20 cellular contexts compared by ENCODE assay signal in genomic region chr22:39997421-39997820, GRCh38. TPM values are rescaled to one million over a fixed set of nuclear protein-coding genes. Genes with fewer than 3 reads are reported as not detected.
DNase-seq lines count a peak whose midpoint lies in the region; FAIRE-seq and TF ChIP-seq lines count a peak whose summit lies in the region.
"Had no signal": no experiment of that assay in that cellular context is flagged by ENCODE, and none has a peak within 500 bp of the region (broad histone marks: within the 10 kb centered on the region; RNA-seq: fewer than 3 reads in every experiment).

No MANE protein-coding gene starts in this region.

- peaks cover 6% of the 10 kb centered on the region; the same call in 1 of the 2 replicates for H3K79me1 ChIP-seq in H1 (ENCODE audit: low read depth, low read length)
- H3K79me1 ChIP-seq in mesendoderm (ENCODE audit: low read length), result peaks cover 23% of the 10 kb centered on the region

- peak overlapping the region; percentile 50; the same call in 1 of the 2 replicates for H3K4me2 ChIP-seq in PC-9
- peak overlapping the region in 1 of 2 experiments; percentile 80; a peak in 1 of 4 replicates for H3K4me2 ChIP-seq in H1 (ENCODE audit: insufficient read depth in 1 of 2, low read depth in 2 of 2, low read length in 2 of 2)
- H3K4me2 ChIP-seq in mesendoderm (ENCODE audit: low read length), result no peak overlapping the region

- H3K36me3 Mint-ChIP-seq in type B pancreatic cell, result no peaks in the 10 kb centered on the region
- H3K36me3 Mint-ChIP-seq in activated naive CD4-positive, alpha-beta T cell treated with anti-CD3 and anti-CD28 coated beads, Interleukin-2, amount 10 ng/mL, durations not matched to agents 7 days and 5 days, result no peaks in the 10 kb centered on the region
- H3K36me3 Mint-ChIP-seq: activated CD8-positive, alpha-beta memory T cell treated with anti-CD3 and anti-CD28 coated beads, Interleukin-2, amount 10 ng/mL, durations not matched to agents 7 days and 5 days; stimulated activated memory B cell treated with anti-CD40 and anti-IgM and Interleukin-4, amounts not matched to agents 10 μg/mL and 1 μg/mL and 100 μg/mL, for 72 hours had no signal

- TF ChIP-seq EP300 in H1 (IDR thresholded peaks at IDR 0.05; ENCODE audit: borderline replicate concordance in 1 of 2, low read depth in 2 of 2, low read length in 2 of 2), result no peak

- H2BK15ac ChIP-seq in H1 (ENCODE audit: low read length), result peak overlapping the region; percentile 19; the same call in 1 of the 2 replicates
- no peak overlapping the region for H2BK15ac ChIP-seq in mesendoderm (replicated peaks; ENCODE audit: low read depth)

- H3K79me2 ChIP-seq in PC-9 (ENCODE audit: low read depth) (no peaks in the 10 kb centered on the region), H1 (ENCODE audit: control insufficient read depth in 1 of 2, insufficient read depth in 2 of 2, low read length in 2 of 2) (peaks cover under 1 to 48% of the 10 kb centered on the region in 2 experiments), mesendoderm (ENCODE audit: control insufficient read depth, insufficient read depth, low read length) (peaks cover 25% of the 10 kb centered on the region)

- intact Hi-C loops in PC-9 (cut with micrococcal nuclease; ENCODE audit: unreplicated experiment), result no loop called here

- H3K23ac ChIP-seq in H1 (ENCODE audit: insufficient read length) (no peak overlapping the region), mesendoderm (ENCODE audit: low read length) (no peak overlapping the region)

- H3K27me3 ChIP-seq in PC-9 (ENCODE audit: insufficient read depth, low read depth), result peaks cover 18% of the 10 kb centered on the region
- peaks cover 0 to 19% (median 13%) of the 10 kb centered on the region in 4 experiments; a peak in 6 of 7 replicates for H3K27me3 ChIP-seq in H1 (replicated peaks in 1 of 4; ENCODE audit: control insufficient read depth in 3 of 4, extremely low read depth in 1 of 4, insufficient read depth in 3 of 4, low read length in 3 of 4)
- no peaks in the 10 kb centered on the region for H3K27me3 ChIP-seq in mesendoderm (ENCODE audit: insufficient read depth, low read length, poor library complexity)
- H3K27me3 ChIP-seq: BE2C had no signal

- H3K14ac ChIP-seq in H1 (ENCODE audit: insufficient read length), result no peak overlapping the region

- H2BK12ac ChIP-seq in H1 (ENCODE audit: low read depth, low read length), result peak overlapping the region; percentile 60

- no peak for DNase-seq in PC-9
- DNase-seq in H1 (ENCODE audit: low read depth in 1 of 2, low spot score in 2 of 2), result no peak
- no peak for DNase-seq in mesendoderm
- DNase-seq in type B pancreatic cell (ENCODE audit: extremely low spot score, unreplicated experiment), result no peak
- no peak for DNase-seq in activated naive CD4-positive, alpha-beta T cell treated with anti-CD3 and anti-CD28 coated beads, Interleukin-2, amount 10 ng/mL, durations not matched to agents 7 days and 5 days
- no peak for DNase-seq in NK-92 treated with Interleukin-12 subunit alpha and Interleukin-12 subunit beta, amount 100 ng/mL, for 24 hours (lab: John Stamatoyannopoulos, UW)
- DNase-seq in activated CD4-positive, alpha-beta T cell treated with anti-CD3 and anti-CD28 coated beads for 1 hour, result no peak
- DNase-seq: activated CD4-positive, alpha-beta T cell treated with anti-CD3 and anti-CD28 coated beads for 48 hours; activated CD8-positive, alpha-beta memory T cell treated with anti-CD3 and anti-CD28 coated beads, Interleukin-2, amount 10 ng/mL, durations not matched to agents 7 days and 5 days; brain microvascular endothelial cell; GDM1; GM23248; NCI-H1694; T1000; upper lobe of left lung had no signal

- 76% methylated on average over 3 of the region's 3 CpGs; no CpG with 5 or more reads in 1 of the 2 experiments for WGBS in H1 (ENCODE audit: extremely low coverage in 1 of 2, insufficient coverage in 1 of 2, insufficient read length in 1 of 2, insufficient replicate concordance in 2 of 2, low coverage in 1 of 2, low lambda C conversion rate in 2 of 2, missing lambda C conversion rate in 1 of 2), 2 experiments
- no CpG with 5 or more reads among the region's 3 CpGs for WGBS in mesendoderm (ENCODE audit: extremely low coverage, insufficient coverage, low lambda C conversion rate)

- peaks cover 8% of the 10 kb centered on the region; the same call in 1 of the 2 replicates for H3K23me2 ChIP-seq in H1 (ENCODE audit: low read depth, low read length)

- H3K18ac ChIP-seq in H1 (ENCODE audit: extremely low read depth, low read length) (peak overlapping the region; percentile 76), mesendoderm (ENCODE audit: low read length) (no peak overlapping the region)

- no peak for TF ChIP-seq POLR2A in H1 (IDR thresholded peaks at IDR 0.05; ENCODE audit: control extremely low read depth in 1 of 2, low read depth in 2 of 2, low read length in 2 of 2)

- H3K4me1 Mint-ChIP-seq in type B pancreatic cell (ENCODE audit: unreplicated experiment), result peaks cover 64% of the 10 kb centered on the region
- peaks cover 7% of the 10 kb centered on the region for H3K4me1 Mint-ChIP-seq in activated naive CD4-positive, alpha-beta T cell treated with anti-CD3 and anti-CD28 coated beads, Interleukin-2, amount 10 ng/mL, durations not matched to agents 7 days and 5 days

- no TSS peak for BruUV-seq in PC-9 (replicated peaks; lab: Mats Ljungman, UMichigan)

- POLR2A ChIA-PET in PC-9 (lab: Charles Lee; ENCODE audit: unreplicated experiment), result no interaction called here
- POLR2A ChIA-PET in H1 (lab: Charles Lee; ENCODE audit: partially characterized antibody), result interaction anchor here (0.9 to 6.5 kb wide), 9 partner anchors 9 to 81 kb away, joined by 3 to 44 read pairs (median 3); no protein-coding TSS in a partner anchor

- no peak overlapping the region for H2AFZ ChIP-seq in PC-9
- no peak overlapping the region for H2AFZ ChIP-seq in H1 (ENCODE audit: low read length)
- H2AFZ ChIP-seq: GM23248 had no signal

- peak overlapping the region; percentile 84 for H3K4me3 Mint-ChIP-seq in type B pancreatic cell
- H3K4me3 Mint-ChIP-seq in activated naive CD4-positive, alpha-beta T cell treated with anti-CD3 and anti-CD28 coated beads, Interleukin-2, amount 10 ng/mL, durations not matched to agents 7 days and 5 days, result no peak overlapping the region
- H3K4me3 Mint-ChIP-seq: activated CD8-positive, alpha-beta memory T cell treated with anti-CD3 and anti-CD28 coated beads, Interleukin-2, amount 10 ng/mL, durations not matched to agents 7 days and 5 days; dendritic cell treated with granulocyte-macrophage colony-stimulating factor and Interleukin-4, amounts not matched to agents 40 ng/mL and 50 ng/mL, for 4 days; stimulated activated memory B cell treated with anti-CD40 and anti-IgM and Interleukin-4, amounts not matched to agents 10 μg/mL and 1 μg/mL and 100 μg/mL, for 72 hours had no signal

- H4K91ac ChIP-seq in H1 (replicated peaks; ENCODE audit: insufficient read length, low read length), result peak overlapping the region; percentile 61

- no peak for FAIRE-seq in H1 (lab: Jason Lieb, UNC)
- FAIRE-seq: RCC 7860 had no signal

- 0 out of 2 replicates have a peak overlapping the region, but pooled peaks have one; percentile 19 for H2BK20ac ChIP-seq in H1 (ENCODE audit: low read length)

- H3K9me3 Mint-ChIP-seq in type B pancreatic cell, result no peaks in the 10 kb centered on the region
- no peaks in the 10 kb centered on the region for H3K9me3 Mint-ChIP-seq in activated naive CD4-positive, alpha-beta T cell treated with anti-CD3 and anti-CD28 coated beads, Interleukin-2, amount 10 ng/mL, durations not matched to agents 7 days and 5 days
- H3K9me3 Mint-ChIP-seq: dendritic cell treated with granulocyte-macrophage colony-stimulating factor and Interleukin-4, amounts not matched to agents 40 ng/mL and 50 ng/mL, for 4 days; stimulated activated memory B cell treated with anti-CD40 and anti-IgM and Interleukin-4, amounts not matched to agents 10 μg/mL and 1 μg/mL and 100 μg/mL, for 72 hours had no signal

- H4K8ac ChIP-seq in H1 (ENCODE audit: extremely low read depth, insufficient read depth, low read length) (no peak overlapping the region), mesendoderm (ENCODE audit: low read depth, low read length) (no peak overlapping the region)

- H4K20me1 ChIP-seq in PC-9 (ENCODE audit: insufficient read depth) (no peaks in the 10 kb centered on the region), H1 (replicated peaks in 1 of 2; ENCODE audit: control insufficient read depth in 1 of 2, insufficient read depth in 2 of 2, low read length in 2 of 2) (peaks cover 0 to 3% of the 10 kb centered on the region in 2 experiments)

- peak overlapping the region; percentile 94 for H3K27ac Mint-ChIP-seq in type B pancreatic cell
- no peak overlapping the region for H3K27ac Mint-ChIP-seq in activated naive CD4-positive, alpha-beta T cell treated with anti-CD3 and anti-CD28 coated beads, Interleukin-2, amount 10 ng/mL, durations not matched to agents 7 days and 5 days
- H3K27ac Mint-ChIP-seq: activated CD8-positive, alpha-beta memory T cell treated with anti-CD3 and anti-CD28 coated beads, Interleukin-2, amount 10 ng/mL, durations not matched to agents 7 days and 5 days; dendritic cell treated with granulocyte-macrophage colony-stimulating factor and Interleukin-4, amounts not matched to agents 40 ng/mL and 50 ng/mL, for 4 days; stimulated activated memory B cell treated with anti-CD40 and anti-IgM and Interleukin-4, amounts not matched to agents 10 μg/mL and 1 μg/mL and 100 μg/mL, for 72 hours had no signal

- H3K4me1 ChIP-seq in PC-9 (replicated peaks; ENCODE audit: insufficient read depth) (peaks cover 44% of the 10 kb centered on the region), H1 (replicated peaks in 1 of 4; ENCODE audit: control insufficient read depth in 3 of 4, insufficient read depth in 4 of 4, low read length in 3 of 4) (peaks cover 26 to 53% (median 42%) of the 10 kb centered on the region in 4 experiments), mesendoderm (ENCODE audit: control insufficient read depth, low read depth, low read length) (peaks cover 43% of the 10 kb centered on the region)

- no peak for TF ChIP-seq RAD21 in H1 (IDR thresholded peaks at IDR 0.05 in 1 of 2, conservative IDR thresholded peaks at IDR 0.05 in 1 of 2; ENCODE audit: low read depth in 2 of 2, low read length in 2 of 2)

- H3K36me3 ChIP-seq in PC-9 (ENCODE audit: low read depth) (no peaks in the 10 kb centered on the region), H1 (ENCODE audit: control insufficient read depth in 2 of 4, insufficient read depth in 4 of 4, low read length in 3 of 4) (no peaks in the 10 kb centered on the region), mesendoderm (ENCODE audit: control insufficient read depth, insufficient read depth, low read length) (no peaks in the 10 kb centered on the region)
- H3K36me3 ChIP-seq: BE2C, brain microvascular endothelial cell, upper lobe of left lung had no signal

- no peak overlapping the region for H3K27ac ChIP-seq in PC-9
- peak overlapping the region; percentile 2; the same call in 1 of the 2 replicates for H3K27ac ChIP-seq in H1 (ENCODE audit: low read depth, low read length)
- H3K27ac ChIP-seq in mesendoderm (ENCODE audit: low read depth, low read length), result no peak overlapping the region
- H3K27ac ChIP-seq: brain microvascular endothelial cell, GM23248, upper lobe of left lung had no signal

- H3K56ac ChIP-seq in H1 (replicated peaks; ENCODE audit: insufficient read length, low read depth, low read length) (no peak overlapping the region), mesendoderm (ENCODE audit: low read length) (peak overlapping the region; percentile 80)

- no peaks in the 10 kb centered on the region for H3K9me2 ChIP-seq in PC-9 (ENCODE audit: insufficient read depth)

- peaks cover 30% of the 10 kb centered on the region for H3K27me3 Mint-ChIP-seq in type B pancreatic cell
- H3K27me3 Mint-ChIP-seq in activated naive CD4-positive, alpha-beta T cell treated with anti-CD3 and anti-CD28 coated beads, Interleukin-2, amount 10 ng/mL, durations not matched to agents 7 days and 5 days, result peaks cover 92% of the 10 kb centered on the region

- peak overlapping the region; percentile 57; the same call in 1 of the 2 replicates for H2BK5ac ChIP-seq in H1 (ENCODE audit: low read depth, low read length)
- peak overlapping the region; percentile 64 for H2BK5ac ChIP-seq in mesendoderm (ENCODE audit: low read length)

- H3K9ac ChIP-seq in H1 (replicated peaks in 1 of 4; ENCODE audit: extremely low read depth in 1 of 4, low read depth in 3 of 4, low read length in 3 of 4) (no peak overlapping the region), mesendoderm (ENCODE audit: low read length) (peak overlapping the region; percentile 54)
- H3K9ac ChIP-seq: GM23248 had no signal

- H3K4ac ChIP-seq in H1 (replicated peaks; ENCODE audit: insufficient read length, low read depth, low read length), result no peak overlapping the region
- H3K4ac ChIP-seq in mesendoderm (ENCODE audit: low read depth, low read length), result peak overlapping the region; percentile 56

- peak overlapping the region; percentile 31 for H2BK120ac ChIP-seq in H1 (replicated peaks; ENCODE audit: low read depth, low read length)
- H2BK120ac ChIP-seq in mesendoderm (ENCODE audit: low read depth, low read length), result no peak overlapping the region

- H3K9me3 ChIP-seq in PC-9 (ENCODE audit: insufficient read depth, low read depth), result no peaks in the 10 kb centered on the region
- no peaks in the 10 kb centered on the region for H3K9me3 ChIP-seq in H1 (ENCODE audit: insufficient read depth in 2 of 2, low read depth in 1 of 2, low read length in 1 of 2)
- H3K9me3 ChIP-seq: BE2C, upper lobe of left lung had no signal

- TF ChIP-seq CTCF in PC-9 (conservative IDR thresholded peaks at IDR 0.05), result no peak
- no peak for TF ChIP-seq CTCF in H1 (IDR thresholded peaks at IDR 0.05; ENCODE audit: control extremely low read depth in 1 of 3, insufficient read depth in 1 of 3, low read depth in 1 of 3, low read length in 3 of 3)
- TF ChIP-seq CTCF in type B pancreatic cell (conservative IDR thresholded peaks at IDR 0.05), result no peak

- H3F3A ChIP-seq in PC-9 (ENCODE audit: insufficient read depth, low read depth), result peaks cover 17% of the 10 kb centered on the region; the same call in 1 of the 2 replicates

- CTCF ChIA-PET in PC-9 (lab: Charles Lee) (interaction anchor here (0.6 to 1.0 kb wide), 2 partner anchors 27 to 1716 kb away, joined by 3 to 5 read pairs; no protein-coding TSS in a partner anchor), H1 (lab: Charles Lee; ENCODE audit: partially characterized antibody) (interaction anchor here (0.9 to 7.0 kb wide), 5 partner anchors 12 to 65 kb away, joined by 4 to 35 read pairs (median 7); no protein-coding TSS in a partner anchor)
- CTCF ChIA-PET in activated naive CD4-positive, alpha-beta T cell treated with anti-CD3 and anti-CD28 coated beads, Interleukin-2, amount 10 ng/mL, durations not matched to agents 7 days and 5 days (lab: Charles Lee), result interaction anchor here (1.2 kb wide), 1 partner anchor 12 kb away, joined by 3 read pairs; no protein-coding TSS in a partner anchor

- H3K4me3 ChIP-seq in PC-9 (no peak overlapping the region), H1 (ENCODE audit: extremely low read depth in 1 of 4, insufficient read depth in 2 of 4, low read depth in 3 of 4, low read length in 4 of 4) (peak overlapping the region in 2 of 4 experiments; percentile 7 to 30; a peak in 1 of 8 replicates), mesendoderm (ENCODE audit: low read length) (no peak overlapping the region)
- H3K4me3 ChIP-seq: GM23248, upper lobe of left lung had no signal

- H4K5ac ChIP-seq in H1 (ENCODE audit: insufficient read length, low read depth, low read length) (peak overlapping the region; percentile 55), mesendoderm (ENCODE audit: low read length) (no peak overlapping the region)

- peak overlapping the region; percentile 41; the same call in 1 of the 2 replicates for H2AK5ac ChIP-seq in H1 (ENCODE audit: low read depth, low read length)
- H2AK5ac ChIP-seq in mesendoderm (ENCODE audit: low read length), result peak overlapping the region; percentile 97

RNA-seq across cellular contexts. Expression of gene FAM83F, which starts 2.7 kb away (rescaled TPM):
- 8.1 and 9.1 TPM in 2 replicates for total RNA-seq in PC-9 (2021)
- total RNA-seq in H1 (2021; fragmentation: NEBNext Ultra II Directional; extraction: Animal tissue kit (Norgen Biotek cat#: 25700)), result 18.9 and 20.9 TPM in 2 replicates
- 8.6 and 10.8 TPM in 2 replicates for polyA plus RNA-seq in H1 (2011; rRNA removed)
- 9.9 TPM for polyA plus RNA-seq in H1 (2011; cell fraction: cytosol; rRNA removed)
- 13.0 TPM for polyA plus RNA-seq in H1 (2011; cell fraction: nucleus; rRNA removed)
- 7.5 to 9.3 TPM (median 8.6 TPM) in 4 replicates for polyA plus RNA-seq in H1 (2012, experiment 1 of 2)
- 6.2 TPM for polyA plus RNA-seq in H1 (2012, experiment 2 of 2)
- polyA plus RNA-seq in H1 (2013, experiment 1 of 2), result 5.4 TPM
- polyA plus RNA-seq in H1 (2013, experiment 2 of 2), result 5.4 TPM
- polyA minus RNA-seq in H1 (2011; rRNA and poly(A)+ RNA removed), result 21.7 and 25.4 TPM in 2 replicates
- 9.5 TPM for polyA minus RNA-seq in H1 (2011; cell fraction: cytosol; rRNA and poly(A)+ RNA removed)
- 10.1 TPM for polyA minus RNA-seq in H1 (2011; cell fraction: nucleus; rRNA and poly(A)+ RNA removed)
- polyA plus RNA-seq in mesendoderm (2013, experiment 1 of 2), result 8.8 TPM
- polyA plus RNA-seq in mesendoderm (2013, experiment 2 of 2), result 8.1 TPM
- total RNA-seq in type B pancreatic cell (ENCODE audit: low replicate concordance), result 12.4 and 37.5 TPM in 2 replicates
- total RNA-seq: activated CD8-positive, alpha-beta memory T cell treated with anti-CD3 and anti-CD28 coated beads, Interleukin-2, amount 10 ng/mL, durations not matched to agents 7 days and 5 days; GM23248; osteoblast had no signal
- polyA plus RNA-seq: GM23248 had no signal

RNA-seq across cellular contexts. Expression of gene TMA7B, which starts 37.2 kb away (rescaled TPM):
- not detected in 2 replicates for total RNA-seq in PC-9 (2021)
- not detected in 2 replicates for total RNA-seq in H1 (2021; fragmentation: NEBNext Ultra II Directional; extraction: Animal tissue kit (Norgen Biotek cat#: 25700))
- not detected in 2 replicates for polyA plus RNA-seq in H1 (2011; rRNA removed)
- not detected for polyA plus RNA-seq in H1 (2011; cell fraction: cytosol; rRNA removed)
- not detected for polyA plus RNA-seq in H1 (2011; cell fraction: nucleus; rRNA removed)
- polyA plus RNA-seq in H1 (2012, experiment 1 of 2), result not detected in 4 replicates
- polyA plus RNA-seq in H1 (2012, experiment 2 of 2), result not detected
- polyA plus RNA-seq in H1 (2013, experiment 1 of 2), result not detected
- polyA plus RNA-seq in H1 (2013, experiment 2 of 2), result not detected
- polyA minus RNA-seq in H1 (2011; rRNA and poly(A)+ RNA removed), result not detected in 2 replicates
- polyA minus RNA-seq in H1 (2011; cell fraction: cytosol; rRNA and poly(A)+ RNA removed), result not detected
- polyA minus RNA-seq in H1 (2011; cell fraction: nucleus; rRNA and poly(A)+ RNA removed), result not detected
- not detected for polyA plus RNA-seq in mesendoderm (2013, experiment 1 of 2)
- polyA plus RNA-seq in mesendoderm (2013, experiment 2 of 2), result not detected
- not detected in 2 replicates for total RNA-seq in type B pancreatic cell (ENCODE audit: low replicate concordance)
- total RNA-seq: GM23248, osteoblast had no signal
- polyA plus RNA-seq: GM23248 had no signal
